Comparison of ENCODE assay signal across 8 cellular contexts in the genomic region with DNA sequence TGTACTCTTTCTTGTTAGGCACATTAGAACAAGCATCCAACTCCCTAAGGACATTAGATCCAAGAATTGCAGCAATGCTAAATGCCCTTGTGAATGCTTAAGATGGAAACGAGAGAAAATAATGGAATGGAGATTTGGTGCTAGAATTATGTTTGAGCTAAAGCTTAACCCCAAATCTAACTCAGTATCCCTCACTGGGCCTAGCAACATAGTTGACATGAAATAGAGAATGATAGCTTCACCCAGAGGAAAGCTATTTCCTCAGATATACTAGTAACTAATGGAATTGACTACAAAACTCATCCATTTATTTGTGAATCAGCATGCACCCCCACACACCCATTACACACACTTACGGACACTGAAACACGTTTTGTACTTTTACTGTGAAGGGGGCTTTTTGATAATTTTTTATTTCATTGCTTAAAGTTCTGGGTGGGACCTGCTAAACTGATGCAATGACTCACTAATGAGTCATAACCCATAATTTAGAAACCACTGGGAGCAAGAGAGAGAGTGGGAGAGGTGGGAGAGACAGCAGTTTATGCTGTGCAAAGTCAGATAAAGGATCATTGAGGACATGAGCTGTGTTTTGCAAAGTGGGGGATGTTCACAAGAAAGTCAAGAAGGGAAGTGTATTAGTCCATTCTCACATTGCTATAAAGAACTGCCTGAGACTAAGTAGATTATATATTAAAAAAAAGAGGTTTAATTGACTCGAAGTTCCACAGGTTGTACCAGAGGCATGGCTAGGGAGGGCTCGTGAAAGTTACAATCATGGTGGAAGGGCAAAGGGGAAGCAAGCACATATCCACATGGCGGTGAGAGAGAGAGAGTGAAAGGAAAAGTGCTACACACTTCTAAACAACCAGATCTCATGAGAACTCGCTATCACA.
A peak's percentile ranks its signal among the peaks of the same experiment; 100 is the strongest.
DNase-seq lines count a peak whose midpoint lies in the region; ATAC-seq and TF ChIP-seq lines count a peak whose summit lies in the region.
"Had no signal": no experiment of that assay in that cellular context is flagged by ENCODE, and none has a peak within 500 bp of the region (broad histone marks: within the 10 kb centered on the region; RNA-seq: fewer than 3 reads in every experiment).

No MANE protein-coding gene starts in this region.

- no peak overlapping the region for H3K4me2 ChIP-seq in GM23338

- no peaks in the 10 kb centered on the region for H3K79me2 ChIP-seq in GM23338 (replicated peaks; ENCODE audit: insufficient read depth)

- ATAC-seq in activated naive CD8-positive, alpha-beta T cell treated with anti-CD3 and anti-CD28 coated beads, Interleukin-2, amount 50 U/mL, for 24 hours, result peak; percentile 92
- peak; percentile 43 to 59 for ATAC-seq in lower lobe of right lung
- ATAC-seq in GM23338, result no peak
- ATAC-seq: esophagus mucosa had no signal

- no peak overlapping the region for H2AFZ ChIP-seq in GM23338

- H3K36me3 ChIP-seq in lower lobe of right lung, result no peaks in the 10 kb centered on the region
- no peaks in the 10 kb centered on the region for H3K36me3 ChIP-seq in GM23338 (ENCODE audit: insufficient read depth)

- DNase-seq in ELR (ENCODE audit: low read depth) (peak; percentile 28), Kasumi-1 (lab: John Stamatoyannopoulos, UW) (peak; percentile 74 to 82), lower lobe of right lung (no peak), GM23338 (ENCODE audit: low spot score) (no peak), mesenteric fat pad (ENCODE audit: low spot score) (no peak)
- DNase-seq in activated naive CD8-positive, alpha-beta T cell treated with anti-CD3 and anti-CD28 coated beads, Interleukin-2, amount 50 U/mL, for 24 hours, result no peak
- no peak for DNase-seq in stimulated activated CD4-positive, alpha-beta T cell treated with anti-CD3 and anti-CD28 coated beads, Interleukin-15, amount 100 ng/mL, for 24 hours

- H3K27me3 Mint-ChIP-seq in activated naive CD8-positive, alpha-beta T cell treated with anti-CD3 and anti-CD28 coated beads, Interleukin-2, amount 50 U/mL, for 24 hours, result no peaks in the 10 kb centered on the region
- H3K27me3 Mint-ChIP-seq in GM23338 (ENCODE audit: insufficient read depth, low read depth, poor library complexity), result no peaks in the 10 kb centered on the region

- H3K36me3 Mint-ChIP-seq in activated naive CD8-positive, alpha-beta T cell treated with anti-CD3 and anti-CD28 coated beads, Interleukin-2, amount 50 U/mL, for 24 hours (ENCODE audit: low read depth), result peaks cover 7% of the 10 kb centered on the region
- no peaks in the 10 kb centered on the region for H3K36me3 Mint-ChIP-seq in GM23338 (ENCODE audit: low read depth)

- peak overlapping the region; percentile 8 for H3K27ac ChIP-seq in lower lobe of right lung
- H3K27ac ChIP-seq in GM23338 (ENCODE audit: low read depth), result no peak overlapping the region

- H3F3A ChIP-seq in GM23338 (replicated peaks; ENCODE audit: low read depth), result no peaks in the 10 kb centered on the region

- H3K27me3 ChIP-seq in lower lobe of right lung (ENCODE audit: low read depth) (no peaks in the 10 kb centered on the region), GM23338 (ENCODE audit: insufficient read depth) (no peaks in the 10 kb centered on the region)

- 0 out of 2 replicates have a peak, but pooled peaks cover 3% of the 10 kb centered on the region for H3K9me2 ChIP-seq in GM23338 (ENCODE audit: insufficient read depth)

- no peak overlapping the region for H3K4me3 ChIP-seq in lower lobe of right lung
- H3K4me3 ChIP-seq in GM23338, result no peak overlapping the region

- intact Hi-C loops in lower lobe of right lung (cut with DNase I), result no loop called here

- no peaks in the 10 kb centered on the region for H4K20me1 ChIP-seq in GM23338 (replicated peaks; ENCODE audit: insufficient read depth)

- peaks cover 1% of the 10 kb centered on the region for H3K9me3 ChIP-seq in lower lobe of right lung

- H3K4me1 Mint-ChIP-seq in activated naive CD8-positive, alpha-beta T cell treated with anti-CD3 and anti-CD28 coated beads, Interleukin-2, amount 50 U/mL, for 24 hours, result peaks cover 42% of the 10 kb centered on the region
- no peaks in the 10 kb centered on the region; the same call in 2 of the 3 replicates for H3K4me1 Mint-ChIP-seq in GM23338

- no peak for TF ChIP-seq CTCF in lower lobe of right lung (IDR thresholded peaks at IDR 0.05)
- TF ChIP-seq CTCF in GM23338 (conservative IDR thresholded peaks at IDR 0.05; ENCODE audit: low read depth in 2 of 2), result no peak

- peaks cover 22% of the 10 kb centered on the region for H3K9me3 Mint-ChIP-seq in activated naive CD8-positive, alpha-beta T cell treated with anti-CD3 and anti-CD28 coated beads, Interleukin-2, amount 50 U/mL, for 24 hours
- peaks cover 4% of the 10 kb centered on the region; the same call in 2 of the 3 replicates for H3K9me3 Mint-ChIP-seq in GM23338

- peak overlapping the region; percentile 74 for H3K27ac Mint-ChIP-seq in activated naive CD8-positive, alpha-beta T cell treated with anti-CD3 and anti-CD28 coated beads, Interleukin-2, amount 50 U/mL, for 24 hours
- H3K27ac Mint-ChIP-seq in GM23338, result no peak overlapping the region

- H3K4me3 Mint-ChIP-seq in activated naive CD8-positive, alpha-beta T cell treated with anti-CD3 and anti-CD28 coated beads, Interleukin-2, amount 50 U/mL, for 24 hours, result peak overlapping the region; percentile 1
- no peak overlapping the region for H3K4me3 Mint-ChIP-seq in GM23338

- H3K4me1 ChIP-seq in lower lobe of right lung (peaks cover 6% of the 10 kb centered on the region), GM23338 (ENCODE audit: insufficient read depth) (no peaks in the 10 kb centered on the region)

TF ChIP-seq in GM23338, 12 proteins besides CTCF, POLR2A, EP300 and RAD21 (continues in another document):
- no peak for TF ChIP-seq CREB1 (CRISPR knock-in tag; IDR thresholded peaks at IDR 0.05; ENCODE audit: low read depth)
- no peak for TF ChIP-seq ZNF114 (CRISPR knock-in tag; IDR thresholded peaks at IDR 0.05)
- TF ChIP-seq, protein P1, sequence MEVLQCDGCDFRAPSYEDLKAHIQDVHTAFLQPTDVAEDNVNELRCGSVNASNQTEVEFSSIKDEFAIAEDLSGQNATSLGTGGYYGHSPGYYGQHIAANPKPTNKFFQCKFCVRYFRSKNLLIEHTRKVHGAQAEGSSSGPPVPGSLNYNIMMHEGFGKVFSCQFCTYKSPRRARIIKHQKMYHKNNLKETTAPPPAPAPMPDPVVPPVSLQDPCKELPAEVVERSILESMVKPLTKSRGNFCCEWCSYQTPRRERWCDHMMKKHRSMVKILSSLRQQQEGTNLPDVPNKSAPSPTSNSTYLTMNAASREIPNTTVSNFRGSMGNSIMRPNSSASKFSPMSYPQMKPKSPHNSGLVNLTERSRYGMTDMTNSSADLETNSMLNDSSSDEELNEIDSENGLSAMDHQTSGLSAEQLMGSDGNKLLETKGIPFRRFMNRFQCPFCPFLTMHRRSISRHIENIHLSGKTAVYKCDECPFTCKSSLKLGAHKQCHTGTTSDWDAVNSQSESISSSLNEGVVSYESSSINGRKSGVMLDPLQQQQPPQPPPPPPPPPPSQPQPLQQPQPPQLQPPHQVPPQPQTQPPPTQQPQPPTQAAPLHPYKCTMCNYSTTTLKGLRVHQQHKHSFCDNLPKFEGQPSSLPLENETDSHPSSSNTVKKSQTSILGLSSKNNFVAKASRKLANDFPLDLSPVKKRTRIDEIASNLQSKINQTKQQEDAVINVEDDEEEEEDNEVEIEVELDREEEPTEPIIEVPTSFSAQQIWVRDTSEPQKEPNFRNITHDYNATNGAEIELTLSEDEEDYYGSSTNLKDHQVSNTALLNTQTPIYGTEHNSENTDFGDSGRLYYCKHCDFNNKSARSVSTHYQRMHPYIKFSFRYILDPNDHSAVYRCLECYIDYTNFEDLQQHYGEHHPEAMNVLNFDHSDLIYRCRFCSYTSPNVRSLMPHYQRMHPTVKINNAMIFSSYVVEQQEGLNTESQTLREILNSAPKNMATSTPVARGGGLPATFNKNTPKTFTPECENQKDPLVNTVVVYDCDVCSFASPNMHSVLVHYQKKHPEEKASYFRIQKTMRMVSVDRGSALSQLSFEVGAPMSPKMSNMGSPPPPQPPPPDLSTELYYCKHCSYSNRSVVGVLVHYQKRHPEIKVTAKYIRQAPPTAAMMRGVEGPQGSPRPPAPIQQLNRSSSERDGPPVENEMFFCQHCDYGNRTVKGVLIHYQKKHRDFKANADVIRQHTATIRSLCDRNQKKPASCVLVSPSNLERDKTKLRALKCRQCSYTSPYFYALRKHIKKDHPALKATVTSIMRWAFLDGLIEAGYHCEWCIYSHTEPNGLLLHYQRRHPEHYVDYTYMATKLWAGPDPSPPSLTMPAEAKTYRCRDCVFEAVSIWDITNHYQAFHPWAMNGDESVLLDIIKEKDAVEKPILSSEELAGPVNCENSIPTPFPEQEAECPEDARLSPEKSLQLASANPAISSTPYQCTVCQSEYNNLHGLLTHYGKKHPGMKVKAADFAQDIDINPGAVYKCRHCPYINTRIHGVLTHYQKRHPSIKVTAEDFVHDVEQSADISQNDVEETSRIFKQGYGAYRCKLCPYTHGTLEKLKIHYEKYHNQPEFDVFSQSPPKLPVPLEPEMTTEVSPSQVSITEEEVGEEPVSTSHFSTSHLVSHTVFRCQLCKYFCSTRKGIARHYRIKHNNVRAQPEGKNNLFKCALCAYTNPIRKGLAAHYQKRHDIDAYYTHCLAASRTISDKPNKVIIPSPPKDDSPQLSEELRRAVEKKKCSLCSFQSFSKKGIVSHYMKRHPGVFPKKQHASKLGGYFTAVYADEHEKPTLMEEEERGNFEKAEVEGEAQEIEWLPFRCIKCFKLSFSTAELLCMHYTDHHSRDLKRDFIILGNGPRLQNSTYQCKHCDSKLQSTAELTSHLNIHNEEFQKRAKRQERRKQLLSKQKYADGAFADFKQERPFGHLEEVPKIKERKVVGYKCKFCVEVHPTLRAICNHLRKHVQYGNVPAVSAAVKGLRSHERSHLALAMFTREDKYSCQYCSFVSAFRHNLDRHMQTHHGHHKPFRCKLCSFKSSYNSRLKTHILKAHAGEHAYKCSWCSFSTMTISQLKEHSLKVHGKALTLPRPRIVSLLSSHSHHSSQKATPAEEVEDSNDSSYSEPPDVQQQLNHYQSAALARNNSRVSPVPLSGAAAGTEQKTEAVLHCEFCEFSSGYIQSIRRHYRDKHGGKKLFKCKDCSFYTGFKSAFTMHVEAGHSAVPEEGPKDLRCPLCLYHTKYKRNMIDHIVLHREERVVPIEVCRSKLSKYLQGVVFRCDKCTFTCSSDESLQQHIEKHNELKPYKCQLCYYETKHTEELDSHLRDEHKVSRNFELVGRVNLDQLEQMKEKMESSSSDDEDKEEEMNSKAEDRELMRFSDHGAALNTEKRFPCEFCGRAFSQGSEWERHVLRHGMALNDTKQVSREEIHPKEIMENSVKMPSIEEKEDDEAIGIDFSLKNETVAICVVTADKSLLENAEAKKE (CRISPR knock-in tag; IDR thresholded peaks at IDR 0.05), result no peak
- TF ChIP-seq EZH2 (IDR thresholded peaks at IDR 0.05; ENCODE audit: low read depth, unreplicated experiment), result no peak

Comparison
In these comparisons a context has a peak if more than half of its experiments do, and no peak if none do; other contexts are left out.
1. DNase-seq: peak in ELR (single experiment) and Kasumi-1 (2 of 2); none in activated naive CD8-positive, alpha-beta T cell treated with anti-CD3 and anti-CD28 coated beads, Interleukin-2, amount 50 U/mL, for 24 hours (single experiment), lower lobe of right lung (single experiment), GM23338 (single experiment), mesenteric fat pad (single experiment) and stimulated activated CD4-positive, alpha-beta T cell treated with anti-CD3 and anti-CD28 coated beads, Interleukin-15, amount 100 ng/mL, for 24 hours (single experiment).